39 cellular contexts compared by ENCODE assay signal in genomic region chr7:123039269-123039668, GRCh38. TPM values are rescaled to one million over a fixed set of nuclear protein-coding genes. Genes with fewer than 3 reads are reported as not detected.
"Had no signal": no experiment of that assay in that cellular context is flagged by ENCODE, and none has a peak within 500 bp of the region (broad histone marks: within the 10 kb centered on the region; RNA-seq: fewer than 3 reads in every experiment).

No MANE protein-coding gene starts in this region.

- H3K36me3 Mint-ChIP-seq: activated naive CD8-positive, alpha-beta T cell had no signal

- H3K27me3 Mint-ChIP-seq: activated B cell treated with CpG ODN at 0.5 μM for 24 hours; activated CD8-positive, alpha-beta T cell treated with anti-CD3 and anti-CD28 coated beads for 36 hours; activated naive CD8-positive, alpha-beta T cell; activated T-helper 17 cell treated with anti-CD3 and anti-CD28 coated beads, Interleukin-2, amount 50 U/mL, for 72 hours had no signal

- H3K4me1 Mint-ChIP-seq: activated B cell treated with CpG ODN at 0.5 μM for 24 hours; activated T-helper 17 cell treated with anti-CD3 and anti-CD28 coated beads, Interleukin-2, amount 50 U/mL, for 72 hours had no signal

- H3K9me3 ChIP-seq: body of pancreas, breast epithelium, colonic mucosa, esophagus squamous epithelium had no signal

- H3K4me1 ChIP-seq: body of pancreas, breast epithelium, colonic mucosa, esophagus squamous epithelium, heart left ventricle had no signal

- H3K27ac ChIP-seq: body of pancreas, breast epithelium, cardiac muscle cell, colonic mucosa, epithelial cell of prostate, esophagus squamous epithelium, heart left ventricle, VCaP had no signal

- H3K4me3 Mint-ChIP-seq: activated B cell treated with CpG ODN at 0.5 μM for 24 hours; activated CD8-positive, alpha-beta T cell treated with anti-CD3 and anti-CD28 coated beads for 36 hours; activated naive CD8-positive, alpha-beta T cell; activated T-cell treated with anti-CD3 and anti-CD28 coated beads, Interleukin-2, amount 50 U/mL, for 4 hours; activated T-helper 17 cell treated with anti-CD3 and anti-CD28 coated beads, Interleukin-2, amount 50 U/mL, for 72 hours had no signal

- ATAC-seq: activated CD4-positive, CD25-positive, alpha-beta regulatory T cell treated with anti-CD3 and anti-CD28 coated beads, Interleukin-2, amount 50 U/mL, for 24 hours; activated CD8-positive, alpha-beta T cell treated with anti-CD3 and anti-CD28 coated beads for 36 hours; activated T-cell treated with anti-CD3 and anti-CD28 coated beads, Interleukin-2, amount 50 U/mL, for 4 hours; activated T-helper 17 cell treated with anti-CD3 and anti-CD28 coated beads, Interleukin-2, amount 50 U/mL, for 72 hours; body of pancreas; heart left ventricle had no signal

- H3K36me3 ChIP-seq: breast epithelium, cardiac muscle cell, colonic mucosa, esophagus squamous epithelium, heart left ventricle had no signal

- H3K4me3 ChIP-seq: body of pancreas, breast epithelium, cardiac muscle cell, colonic mucosa, esophagus squamous epithelium, heart left ventricle had no signal

- H3K27ac Mint-ChIP-seq: activated B cell treated with CpG ODN at 0.5 μM for 24 hours; activated CD8-positive, alpha-beta T cell treated with anti-CD3 and anti-CD28 coated beads for 36 hours; activated naive CD8-positive, alpha-beta T cell; activated T-helper 17 cell treated with anti-CD3 and anti-CD28 coated beads, Interleukin-2, amount 50 U/mL, for 72 hours had no signal

- FAIRE-seq: endometrium, endothelial cell of umbilical vein, TTC549 had no signal

- DNase-seq: activated B cell treated with CpG ODN at 0.5 μM for 24 hours; activated CD4-positive, alpha-beta T cell treated with anti-CD3 and anti-CD28 coated beads for 48 hours; activated CD4-positive, alpha-beta T cell treated with anti-CD3 and anti-CD28 coated beads, Interleukin-2, amount 50 U/mL, for 1 hour; activated CD4-positive, alpha-beta T cell treated with anti-CD3 and anti-CD28 coated beads, Interleukin-2, amount 50 U/mL, for 48 hours; activated CD8-positive, alpha-beta memory T cell treated with anti-CD3 and anti-CD28 coated beads for 24 hours; activated CD8-positive, alpha-beta T cell treated with anti-CD3 and anti-CD28 coated beads for 36 hours; activated effector memory CD4-positive, alpha-beta T cell treated with Interleukin-2 at 50 U/mL for 16 hours; activated gamma-delta T cell treated with Interleukin-2 at 50 U/mL for 16 hours; activated naive CD4-positive, alpha-beta T cell treated with anti-CD3 and anti-CD28 coated beads, Interleukin-2, amount 50 U/mL, for 16 hours; activated naive CD4-positive, alpha-beta T cell treated with Interleukin-2 at 50 U/mL for 16 hours; activated T-cell treated with anti-CD3 and anti-CD28 coated beads, Interleukin-2, amount 50 U/mL, for 4 hours; amniotic stem cell; anterior cingulate cortex; body of pancreas; central memory CD4-positive, alpha-beta T cell; cerebellar nuclear complex; colonic mucosa; effector CD8-positive, alpha-beta T cell; esophagus squamous epithelium; foreskin melanocyte; glutamatergic neuron; heart left ventricle; T-helper 2 cell had no signal

- H3K27me3 ChIP-seq: body of pancreas, breast epithelium, cardiac muscle cell, colonic mucosa, esophagus squamous epithelium, heart left ventricle had no signal

RNA-seq across cellular contexts. Expression of gene TAS2R16, which starts 43.8 kb away (rescaled TPM):
- total RNA-seq: activated B cell treated with CpG ODN at 0.5 μM for 24 hours; activated CD8-positive, alpha-beta T cell treated with anti-CD3 and anti-CD28 coated beads for 36 hours; activated T-cell treated with anti-CD3 and anti-CD28 coated beads, Interleukin-2, amount 50 U/mL, for 4 hours; activated T-helper 17 cell treated with anti-CD3 and anti-CD28 coated beads, Interleukin-2, amount 50 U/mL, for 72 hours; body of pancreas; breast epithelium; cardiac muscle cell; colonic mucosa; dermis microvascular lymphatic vessel endothelial cell; endothelial cell of umbilical vein; esophagus squamous epithelium; fibroblast of lung; fibroblast of villous mesenchyme; heart left ventricle; T-helper 1 cell treated with Interleukin-12 subunit alpha and Interleukin-12 subunit beta and Interleukin-4 antibody, amounts not matched to agents 30 ng/mL and 1 ng/mL, for 36 hours had no signal
- polyA plus RNA-seq: adipose tissue, cardiac muscle cell, endothelial cell of umbilical vein, esophagus, fibroblast of lung, heart left ventricle had no signal
